26 cellular contexts compared by ENCODE assay signal in the genomic region with DNA sequence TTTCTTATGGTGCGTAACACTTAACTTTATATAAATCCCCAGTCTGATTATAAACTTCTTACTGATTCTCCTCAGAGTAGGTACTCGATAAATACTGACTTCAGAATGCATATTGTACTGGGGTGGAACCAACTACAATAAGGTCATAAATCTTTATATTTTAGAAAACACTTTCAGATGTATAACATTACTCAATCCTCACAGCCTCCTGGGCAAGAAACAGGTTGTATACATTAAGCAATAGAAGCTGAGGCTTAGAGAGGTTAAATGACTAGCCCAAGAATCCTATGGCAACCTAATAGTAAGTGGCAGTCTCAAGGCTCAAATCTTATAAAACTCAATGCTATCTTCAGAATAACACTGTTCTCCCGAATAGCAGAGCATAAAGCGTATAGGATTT.
"Had no signal": no experiment of that assay in that cellular context is flagged by ENCODE, and none has a peak within 500 bp of the region (broad histone marks: within the 10 kb centered on the region; RNA-seq: fewer than 3 reads in every experiment).

No MANE protein-coding gene starts in this region.

- ATAC-seq: activated CD8-positive, alpha-beta T cell treated with anti-CD3 and anti-CD28 coated beads, Interleukin-2, amount 10 ng/mL, durations not matched to agents 7 days and 5 days; heart left ventricle; sciatic nerve had no signal

- H3K36me3 ChIP-seq: heart left ventricle, neural progenitor cell, WERI-Rb-1 had no signal

- DNase-seq: activated CD4-positive, alpha-beta T cell treated with anti-CD3 and anti-CD28 coated beads for 1 hour; activated CD4-positive, alpha-beta T cell treated with anti-CD3 and anti-CD28 coated beads, Interleukin-2, amount 50 U/mL, for 1 hour; activated CD8-positive, alpha-beta T cell treated with anti-CD3 and anti-CD28 coated beads, Interleukin-2, amount 10 ng/mL, durations not matched to agents 7 days and 5 days; activated naive CD4-positive, alpha-beta T cell treated with anti-CD3 and anti-CD28 coated beads for 36 hours; activated naive CD8-positive, alpha-beta T cell treated with anti-CD3 and anti-CD28 coated beads, Interleukin-2, amount 10 ng/mL, durations not matched to agents 7 days and 5 days; activated T-cell treated with anti-CD3 and anti-CD28 coated beads, Interleukin-2, amount 50 U/mL, for 1 hour; amygdala; endodermal cell; heart left ventricle; mesendoderm; naive B cell; posterior cingulate gyrus; stimulated activated CD4-positive, alpha-beta T cell treated with anti-CD3 and anti-CD28 coated beads, Interleukin-15, amount 100 ng/mL, for 24 hours; stimulated activated CD8-positive, alpha-beta memory T cell treated with anti-CD3 and anti-CD28 coated beads, Interleukin-4, amount 100 ng/mL, for 48 hours; stimulated activated naive CD4-positive, alpha-beta T cell; SW 1271; T-helper 2 cell; testis; WERI-Rb-1 had no signal

- H3K27ac Mint-ChIP-seq: activated CD8-positive, alpha-beta T cell treated with anti-CD3 and anti-CD28 coated beads, Interleukin-2, amount 10 ng/mL, durations not matched to agents 7 days and 5 days; activated naive CD4-positive, alpha-beta T cell treated with anti-CD3 and anti-CD28 coated beads for 36 hours; activated naive CD8-positive, alpha-beta T cell treated with anti-CD3 and anti-CD28 coated beads, Interleukin-2, amount 10 ng/mL, durations not matched to agents 7 days and 5 days; activated T-helper 2 cell treated with anti-CD3 and anti-CD28 coated beads, Interferon-gamma antibody, Interleukin-2, Interleukin-4, amounts not matched to agents 10 μg/mL and 5 μg/mL and 100 μg/mL, durations not matched to agents 14 hours and 24 hours and 36 hours; endodermal cell; neural progenitor cell; type B pancreatic cell had no signal

- H3K36me3 Mint-ChIP-seq: naive B cell, neural progenitor cell, type B pancreatic cell had no signal

- H3K9me3 Mint-ChIP-seq: type B pancreatic cell had no signal

- H3K4me1 Mint-ChIP-seq: neural progenitor cell had no signal

- H3K4me3 ChIP-seq: coronary artery, heart left ventricle, neural progenitor cell, smooth muscle cell, testis had no signal

- H3K4me3 Mint-ChIP-seq: activated CD8-positive, alpha-beta T cell treated with anti-CD3 and anti-CD28 coated beads, Interleukin-2, amount 10 ng/mL, durations not matched to agents 7 days and 5 days; activated naive CD4-positive, alpha-beta T cell treated with anti-CD3 and anti-CD28 coated beads for 36 hours; activated naive CD8-positive, alpha-beta T cell treated with anti-CD3 and anti-CD28 coated beads, Interleukin-2, amount 10 ng/mL, durations not matched to agents 7 days and 5 days; endodermal cell; neural progenitor cell; type B pancreatic cell had no signal

- H3K27me3 Mint-ChIP-seq: activated naive CD8-positive, alpha-beta T cell treated with anti-CD3 and anti-CD28 coated beads, Interleukin-2, amount 10 ng/mL, durations not matched to agents 7 days and 5 days; naive B cell; type B pancreatic cell had no signal

- H3K27ac ChIP-seq: coronary artery, epithelial cell of prostate, heart left ventricle, neural progenitor cell, testis, WERI-Rb-1 had no signal

- H3K9me3 ChIP-seq: testis had no signal

- H3K4me1 ChIP-seq: neural progenitor cell, testis had no signal
